In the genomic region with DNA sequence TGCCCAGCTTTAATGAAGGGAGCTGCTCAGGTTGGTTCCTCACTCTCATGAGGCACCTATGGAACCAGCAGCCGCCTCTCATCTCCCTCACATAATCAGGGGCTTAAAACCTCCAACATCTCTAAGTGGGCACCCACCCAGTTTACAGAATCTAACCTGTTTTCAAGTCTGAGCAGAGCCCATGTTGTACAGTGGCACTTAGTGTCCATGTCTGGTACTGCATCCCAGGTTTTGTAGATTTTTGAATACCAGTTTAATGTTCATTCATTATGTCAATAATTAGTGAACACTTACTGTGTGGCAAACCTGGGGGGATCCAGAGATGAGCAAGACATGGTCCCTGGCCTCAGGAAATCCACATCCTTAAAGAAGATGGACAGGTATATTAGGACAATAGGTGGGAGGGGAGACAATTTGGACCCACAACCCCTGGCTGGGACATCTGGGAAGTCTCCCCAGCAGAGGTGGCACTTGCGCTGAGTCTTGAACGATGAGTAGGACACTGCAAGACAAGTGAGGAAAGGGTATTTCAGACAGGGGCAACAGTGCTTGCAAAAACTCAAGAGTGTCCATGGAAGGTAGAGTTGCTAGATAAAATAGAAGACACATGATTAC, we compare ENCODE assay signal across 8 cellular contexts.
DNase-seq lines count a peak whose midpoint lies in the region; ATAC-seq and TF ChIP-seq lines count a peak whose summit lies in the region.

No MANE protein-coding gene starts in this region.

- in situ Hi-C loops in brain microvascular endothelial cell (cut with HindIII; ENCODE audit: low pct_ligation_motif_present, low sequenced_read_pairs): loop anchor here (25.0 kb wide), 1 partner anchor 202 kb away; no protein-coding TSS in a partner anchor

- DNase-seq in SKM-1 treated with dmso at 0.1 percent for 144 hours (lab: John Stamatoyannopoulos, UW; ENCODE audit: unreplicated experiment) (peak; percentile 18), SKM-1 (lab: John Stamatoyannopoulos, UW; ENCODE audit: unreplicated experiment) (no peak), NB4 (ENCODE audit: low read depth) (peak; percentile 40), brain microvascular endothelial cell (peak; percentile 41), left kidney (ENCODE audit: low read depth, low spot score) (peak; percentile 63)
- DNase-seq in NK-92 treated with Interleukin-12 subunit alpha and Interleukin-12 subunit beta, amount 100 ng/mL, for 24 hours (lab: John Stamatoyannopoulos, UW): no peak

- H3K4me3 ChIP-seq in NB4 (ENCODE audit: low read depth, low read length) (no peak overlapping the region), brain microvascular endothelial cell (ENCODE audit: low read depth, low read length) (no peak overlapping the region)

- no peak overlapping the region for H3K27ac ChIP-seq in brain microvascular endothelial cell

- H3K27me3 ChIP-seq in brain microvascular endothelial cell (replicated peaks): no peaks in the 10 kb centered on the region

- H3K36me3 ChIP-seq in brain microvascular endothelial cell (replicated peaks): peaks cover 6% of the 10 kb centered on the region

- TF ChIP-seq POLR2A in NB4 (IDR thresholded peaks at IDR 0.05; ENCODE audit: extremely low read depth, insufficient read length): no peak

- peak; percentile 75 for TF ChIP-seq CTCF in NB4 (IDR thresholded peaks at IDR 0.05; ENCODE audit: low read depth, low read length)
- TF ChIP-seq CTCF in brain microvascular endothelial cell (IDR thresholded peaks at IDR 0.05; ENCODE audit: low read depth, low read length, missing control alignments): peak; percentile 82

- ATAC-seq in HG03439 (IDR thresholded peaks at IDR 0.05; ENCODE audit: unreplicated experiment): no peak
- no peak for ATAC-seq in HG02759 (IDR thresholded peaks at IDR 0.05; ENCODE audit: unreplicated experiment)

Comparison
In these comparisons a context has a peak if more than half of its experiments do, and no peak if none do; other contexts are left out.
1. DNase-seq: peak in SKM-1 treated with dmso at 0.1 percent for 144 hours (single experiment), NB4 (single experiment), brain microvascular endothelial cell (single experiment) and left kidney (single experiment); none in SKM-1 (single experiment) and NK-92 treated with Interleukin-12 subunit alpha and Interleukin-12 subunit beta, amount 100 ng/mL, for 24 hours (single experiment).